In genomic region chr1:200869753-200870391, GRCh38 we compare ENCODE assay signal across 11 cellular contexts. TPM values are rescaled to one million over a fixed set of nuclear protein-coding genes. Genes with fewer than 3 reads are reported as not detected.
DNase-seq lines count a peak whose midpoint lies in the region; ATAC-seq and TF ChIP-seq lines count a peak whose summit lies in the region.
"Had no signal": no experiment of that assay in that cellular context is flagged by ENCODE, and none has a peak within 500 bp of the region (broad histone marks: within the 10 kb centered on the region; RNA-seq: fewer than 3 reads in every experiment).

No MANE protein-coding gene starts in this region.

- peak overlapping the region; percentile 79 for H2AFZ ChIP-seq in OCI-LY7 (ENCODE audit: low read length)

- H3K27ac Mint-ChIP-seq in CD4-positive, alpha-beta T cell: peak overlapping the region; percentile 80

- H3K36me3 ChIP-seq in OCI-LY7 (ENCODE audit: insufficient read depth, low read length) (no peaks in the 10 kb centered on the region), brain microvascular endothelial cell (replicated peaks) (no peaks in the 10 kb centered on the region)

- H3K27ac ChIP-seq in CD4-positive, alpha-beta T cell (ENCODE audit: low read depth, low read length): no peak overlapping the region
- H3K27ac ChIP-seq in OCI-LY7 (ENCODE audit: low read depth, low read length, poor library complexity, severe bottlenecking): no peak overlapping the region
- H3K27ac ChIP-seq in brain microvascular endothelial cell: no peak overlapping the region

- H3K4me3 Mint-ChIP-seq in CD4-positive, alpha-beta T cell: peak overlapping the region; percentile 55

- H3K9me2 ChIP-seq in OCI-LY7 (ENCODE audit: insufficient read depth, low read length): no peaks in the 10 kb centered on the region

- no peaks in the 10 kb centered on the region for H3K9me3 ChIP-seq in CD4-positive, alpha-beta T cell (ENCODE audit: control insufficient read depth, low read length)
- H3K9me3 ChIP-seq in OCI-LY7 (ENCODE audit: low read length): no peaks in the 10 kb centered on the region

- H3K27me3 Mint-ChIP-seq in CD4-positive, alpha-beta T cell: peaks cover 31% of the 10 kb centered on the region

- ATAC-seq in CD4-positive, alpha-beta T cell (ENCODE audit: poor library complexity): peak; percentile 37
- peak; percentile 51 for ATAC-seq in GM18867 (IDR thresholded peaks at IDR 0.05; ENCODE audit: unreplicated experiment)
- peak; percentile 65 for ATAC-seq in HG02759 (IDR thresholded peaks at IDR 0.05; ENCODE audit: unreplicated experiment)
- no peak for ATAC-seq in HG02970 (IDR thresholded peaks at IDR 0.05; ENCODE audit: low FRiP score, unreplicated experiment)

- POLR2A ChIA-PET in CD4-positive, alpha-beta T cell (lab: Charles Lee): interaction anchor here (0.7 to 1.3 kb wide), 3 partner anchors 11 to 267 kb away, joined by 3 to 8 read pairs (median 7); no protein-coding TSS in a partner anchor
- POLR2A ChIA-PET in OCI-LY7 (lab: Charles Lee): no interaction called here

- H3K4me1 Mint-ChIP-seq in CD4-positive, alpha-beta T cell (ENCODE audit: low read depth): peaks cover 58% of the 10 kb centered on the region

- no peak for TF ChIP-seq CTCF in CD4-positive, alpha-beta T cell (IDR thresholded peaks at IDR 0.05)
- TF ChIP-seq CTCF in OCI-LY7 (conservative IDR thresholded peaks at IDR 0.05; ENCODE audit: low read length) (no peak), brain microvascular endothelial cell (IDR thresholded peaks at IDR 0.05; ENCODE audit: low read depth, low read length, missing control alignments) (no peak)

- peaks cover 13% of the 10 kb centered on the region for H3K4me1 ChIP-seq in OCI-LY7 (ENCODE audit: insufficient read depth, low read length, poor library complexity, severe bottlenecking)

- peak overlapping the region; percentile 39; the same call in 1 of the 2 replicates for H3K4me2 ChIP-seq in OCI-LY7 (ENCODE audit: low read length)

- CTCF ChIA-PET in CD4-positive, alpha-beta T cell (lab: Charles Lee): no interaction called here
- CTCF ChIA-PET in OCI-LY7 (lab: Charles Lee; ENCODE audit: unreplicated experiment): no interaction called here

- intact Hi-C loops in CD4-positive, alpha-beta T cell (cut with DNase I, micrococcal nuclease): no loop called here
- intact Hi-C loops in OCI-LY7 (cut with micrococcal nuclease; ENCODE audit: unreplicated experiment): no loop called here

- no peaks in the 10 kb centered on the region for H3K79me2 ChIP-seq in OCI-LY7 (ENCODE audit: insufficient read depth, low read depth, low read length)

- H3K27me3 ChIP-seq in CD4-positive, alpha-beta T cell (ENCODE audit: control insufficient read depth, insufficient read depth, low read length): peaks cover 3% of the 10 kb centered on the region
- peaks cover 30% of the 10 kb centered on the region for H3K27me3 ChIP-seq in brain microvascular endothelial cell (replicated peaks)

- H3K36me3 Mint-ChIP-seq in CD4-positive, alpha-beta T cell (ENCODE audit: low read depth): no peaks in the 10 kb centered on the region

- no peaks in the 10 kb centered on the region for H4K20me1 ChIP-seq in OCI-LY7 (ENCODE audit: insufficient read depth, low read length)

- no TSS peak for BruUV-seq in OCI-LY7 (replicated peaks; lab: Mats Ljungman, UMichigan)

- no peak overlapping the region for H3K4me3 ChIP-seq in OCI-LY7 (ENCODE audit: low read depth, low read length, poor library complexity, severe bottlenecking)
- H3K4me3 ChIP-seq in brain microvascular endothelial cell (ENCODE audit: low read depth, low read length): no peak overlapping the region

- in situ Hi-C loops in brain microvascular endothelial cell (cut with HindIII; ENCODE audit: low pct_ligation_motif_present, low sequenced_read_pairs): no loop called here

- no peaks in the 10 kb centered on the region for H3K9me3 Mint-ChIP-seq in CD4-positive, alpha-beta T cell

- DNase-seq in CD4-positive, alpha-beta T cell: no peak
- DNase-seq in OCI-LY7 (ENCODE audit: low spot score) (peak; percentile 18), NCI-H345 treated with DMSO at 0.1 percent for 48 hours (lab: John Stamatoyannopoulos, UW; ENCODE audit: unreplicated experiment) (no peak), brain microvascular endothelial cell (no peak), anterior cingulate cortex (lab: John Stamatoyannopoulos, UW) (no peak)
- DNase-seq: NCI-H1092 treated with DMSO at 0.1 percent for 48 hours; stimulated activated CD4-positive, alpha-beta T cell treated with anti-CD3 and anti-CD28 coated beads, Interleukin-4, amount 100 ng/mL, for 4 hours had no signal

RNA-seq across cellular contexts. Expression of gene GPR25, which starts 2.9 kb away (rescaled TPM):
- total RNA-seq in CD4-positive, alpha-beta T cell: 1 to 10 TPM; 2.7 to 3.3 TPM
- not detected in 2 replicates for total RNA-seq in OCI-LY7 (2014; rRNA removed; shearing (Covaris generic))
- total RNA-seq in OCI-LY7 (2022): not detected in 2 replicates
- total RNA-seq: dermis microvascular lymphatic vessel endothelial cell had no signal

RNA-seq across cellular contexts. Expression of gene INAVA, which starts 24.8 kb away (rescaled TPM):
- total RNA-seq in CD4-positive, alpha-beta T cell: under 1 TPM in 1 of 2 experiments, not detected in 1; 0.22 TPM
- total RNA-seq in OCI-LY7 (2014; rRNA removed; shearing (Covaris generic)): not detected in 2 replicates
- total RNA-seq in OCI-LY7 (2022): not detected in 2 replicates
- total RNA-seq: dermis microvascular lymphatic vessel endothelial cell had no signal
